In genomic region chr5:94316916-94317838, GRCh38 we compare ENCODE assay signal across 27 cellular contexts.
DNase-seq lines count a peak whose midpoint lies in the region; ATAC-seq and TF ChIP-seq lines count a peak whose summit lies in the region.
"Had no signal": no experiment of that assay in that cellular context is flagged by ENCODE, and none has a peak within 500 bp of the region (broad histone marks: within the 10 kb centered on the region; RNA-seq: fewer than 3 reads in every experiment).

No MANE protein-coding gene starts in this region.

- H4K5ac ChIP-seq in IMR-90 (ENCODE audit: low read depth, low read length) = no peak overlapping the region; the same call in 1 of the 2 replicates

- no TSS peak for BruUV-seq in IMR-90 (replicated peaks; lab: Mats Ljungman, UMichigan)

- no peaks in the 10 kb centered on the region for H3K36me3 Mint-ChIP-seq in activated T-helper 17 cell treated with anti-CD3 and anti-CD28 coated beads, Interleukin-2, amount 50 U/mL, for 72 hours (ENCODE audit: low read depth)
- H3K36me3 Mint-ChIP-seq in HFFc6 (ENCODE audit: low read depth) = no peaks in the 10 kb centered on the region
- H3K36me3 Mint-ChIP-seq: CD14-positive monocyte; mesothelial cell of epicardium; natural killer cell treated with Interleukin-12 subunit alpha and Interleukin-12 subunit beta and Interleukin-15 and Interleukin-18, amount 100 ng/mL, for 72 hours; stimulated activated naive B cell treated with anti-CD40 and anti-IgM and Interleukin-4, amounts not matched to agents 10 μg/mL and 1 μg/mL and 100 μg/mL, for 72 hours had no signal

- H2AK5ac ChIP-seq in IMR-90 (ENCODE audit: low read depth, low read length) = no peak overlapping the region

- ATAC-seq in IMR-90 (ENCODE audit: low read depth) (peak; percentile 61), GM21528 (IDR thresholded peaks at IDR 0.05; ENCODE audit: low FRiP score, unreplicated experiment) (no peak)
- peak; percentile 35 for ATAC-seq in activated T-helper 17 cell treated with anti-CD3 and anti-CD28 coated beads, Interleukin-2, amount 50 U/mL, for 72 hours (replicated peaks)
- ATAC-seq: left cardiac atrium; natural killer cell treated with Interleukin-12 subunit alpha and Interleukin-12 subunit beta and Interleukin-15 and Interleukin-18, amount 100 ng/mL, for 72 hours; sciatic nerve; stimulated activated naive B cell treated with anti-CD40 and anti-IgM and Interleukin-4, amounts not matched to agents 10 μg/mL and 1 μg/mL and 100 μg/mL, for 72 hours had no signal

- no peak overlapping the region for H3K56ac ChIP-seq in IMR-90 (ENCODE audit: extremely low read depth, insufficient read depth, low read length)

- H2BK20ac ChIP-seq in IMR-90 (ENCODE audit: low read depth, low read length) = no peak overlapping the region

- H4K91ac ChIP-seq in IMR-90 (ENCODE audit: insufficient read depth, low read depth, low read length) = no peak overlapping the region

- no peaks in the 10 kb centered on the region for H3K9me3 ChIP-seq in IMR-90 (ENCODE audit: control insufficient read depth, insufficient read depth, low read length)
- H3K9me3 ChIP-seq: SJCRH30, thyroid gland had no signal

- H3K23ac ChIP-seq in IMR-90 (ENCODE audit: low read depth, low read length) = no peak overlapping the region

- no peak overlapping the region for H2BK15ac ChIP-seq in IMR-90 (ENCODE audit: low read depth, low read length)

- no peak overlapping the region for H3K14ac ChIP-seq in IMR-90 (replicated peaks; ENCODE audit: low read depth, low read length)

- H2AFZ ChIP-seq in IMR-90 (replicated peaks; ENCODE audit: low read length, poor library complexity) = no peak overlapping the region

- no peaks in the 10 kb centered on the region for H4K20me1 ChIP-seq in IMR-90 (ENCODE audit: insufficient read depth, low read length)

- POLR2A ChIA-PET in IMR-90 (lab: Charles Lee; ENCODE audit: unreplicated experiment) = no interaction called here

- H3K4me2 ChIP-seq in IMR-90 (ENCODE audit: low read depth, low read length) = peak overlapping the region; percentile 70
- H3K4me2 ChIP-seq: KMS-11 had no signal

- H3K4me3 ChIP-seq in AG10803 (ENCODE audit: low read length) (no peak overlapping the region), IMR-90 (ENCODE audit: insufficient read depth, low read depth, low read length) (no peak overlapping the region), fibroblast of pulmonary artery (replicated peaks; ENCODE audit: low read depth, low read length) (no peak overlapping the region)
- H3K4me3 ChIP-seq: SJCRH30, thyroid gland had no signal

- H3K27ac ChIP-seq in IMR-90 (ENCODE audit: insufficient read depth, low read length) = no peak overlapping the region
- H3K27ac ChIP-seq: KMS-11, SJCRH30, thyroid gland, WERI-Rb-1 had no signal

- no peak overlapping the region for H2BK5ac ChIP-seq in IMR-90 (ENCODE audit: low read depth, low read length, poor library complexity, severe bottlenecking)

- H3K27me3 ChIP-seq in IMR-90 (ENCODE audit: control insufficient read depth, insufficient read depth, low read length) = no peaks in the 10 kb centered on the region
- H3K27me3 ChIP-seq: SJCRH30, thyroid gland had no signal

- H3K4ac ChIP-seq in IMR-90 (ENCODE audit: low read depth, low read length) = no peak overlapping the region

- WGBS in IMR-90 (ENCODE audit: extremely low coverage in 2 of 2, insufficient read length in 1 of 2), 2 experiments = no CpG with 5 or more reads among the region's 6 CpGs

- intact Hi-C loops in IMR-90 (cut with micrococcal nuclease) = no loop called here

- dilution Hi-C loops in IMR-90 (cut with HindIII; ENCODE audit: low sequenced_read_pairs, unreplicated experiment) = no loop called here

- TF ChIP-seq CTCF in AG10803 (conservative IDR thresholded peaks at IDR 0.05; ENCODE audit: low read length) (no peak), IMR-90 (conservative IDR thresholded peaks at IDR 0.05; ENCODE audit: low read depth, low read length) (no peak), fibroblast of pulmonary artery (IDR thresholded peaks at IDR 0.05; ENCODE audit: low read length, missing control alignments) (no peak), HFFc6 (IDR thresholded peaks at IDR 0.05) (no peak)

- in situ Hi-C loops in IMR-90 (cut with MboI; ENCODE audit: low sequenced_read_pairs) = no loop called here

- H2AK9ac ChIP-seq in IMR-90 (replicated peaks; ENCODE audit: low read depth, low read length, poor library complexity) = no peak overlapping the region

- no peaks in the 10 kb centered on the region for H3K36me3 ChIP-seq in IMR-90 (ENCODE audit: control insufficient read depth, insufficient read depth, low read length)
- H3K36me3 ChIP-seq: SJCRH30, thyroid gland, WERI-Rb-1 had no signal

- TF ChIP-seq RAD21 in IMR-90 (IDR thresholded peaks at IDR 0.05; ENCODE audit: low read length) = no peak

- peaks cover 4% of the 10 kb centered on the region for H3K9me1 ChIP-seq in IMR-90 (ENCODE audit: insufficient read depth, low read length)

- H4K8ac ChIP-seq in IMR-90 (ENCODE audit: low read depth in 2 of 2, low read length in 2 of 2) = no peak overlapping the region

- no peak overlapping the region for H3K27ac Mint-ChIP-seq in activated T-helper 17 cell treated with anti-CD3 and anti-CD28 coated beads, Interleukin-2, amount 50 U/mL, for 72 hours
- H3K27ac Mint-ChIP-seq in HFFc6 = no peak overlapping the region
- H3K27ac Mint-ChIP-seq: CD14-positive monocyte; mesothelial cell of epicardium; natural killer cell treated with Interleukin-12 subunit alpha and Interleukin-12 subunit beta and Interleukin-15 and Interleukin-18, amount 100 ng/mL, for 72 hours; stimulated activated naive B cell treated with anti-CD40 and anti-IgM and Interleukin-4, amounts not matched to agents 10 μg/mL and 1 μg/mL and 100 μg/mL, for 72 hours; T-helper 1 cell treated with Interleukin-12 subunit alpha and Interleukin-12 subunit beta and Interleukin-4 antibody, amounts not matched to agents 30 μg/mL and 1 μg/mL, for 36 hours had no signal

- no peak overlapping the region for H3K4me3 Mint-ChIP-seq in activated T-helper 17 cell treated with anti-CD3 and anti-CD28 coated beads, Interleukin-2, amount 50 U/mL, for 72 hours
- H3K4me3 Mint-ChIP-seq in HFFc6 = no peak overlapping the region
- H3K4me3 Mint-ChIP-seq: CD14-positive monocyte; mesothelial cell of epicardium; natural killer cell treated with Interleukin-12 subunit alpha and Interleukin-12 subunit beta and Interleukin-15 and Interleukin-18, amount 100 ng/mL, for 72 hours; stimulated activated naive B cell treated with anti-CD40 and anti-IgM and Interleukin-4, amounts not matched to agents 10 μg/mL and 1 μg/mL and 100 μg/mL, for 72 hours; T-helper 1 cell treated with Interleukin-12 subunit alpha and Interleukin-12 subunit beta and Interleukin-4 antibody, amounts not matched to agents 30 μg/mL and 1 μg/mL, for 36 hours had no signal

- H3K9me3 Mint-ChIP-seq in activated T-helper 17 cell treated with anti-CD3 and anti-CD28 coated beads, Interleukin-2, amount 50 U/mL, for 72 hours = no peaks in the 10 kb centered on the region
- no peaks in the 10 kb centered on the region for H3K9me3 Mint-ChIP-seq in HFFc6
- H3K9me3 Mint-ChIP-seq: CD14-positive monocyte; mesothelial cell of epicardium; natural killer cell treated with Interleukin-12 subunit alpha and Interleukin-12 subunit beta and Interleukin-15 and Interleukin-18, amount 100 ng/mL, for 72 hours; stimulated activated naive B cell treated with anti-CD40 and anti-IgM and Interleukin-4, amounts not matched to agents 10 μg/mL and 1 μg/mL and 100 μg/mL, for 72 hours; T-helper 1 cell treated with Interleukin-12 subunit alpha and Interleukin-12 subunit beta and Interleukin-4 antibody, amounts not matched to agents 30 μg/mL and 1 μg/mL, for 36 hours had no signal

- H3K18ac ChIP-seq in IMR-90 (ENCODE audit: low read depth, low read length) = no peak overlapping the region

- TF ChIP-seq POLR2A in IMR-90 (IDR thresholded peaks at IDR 0.05; ENCODE audit: low read depth, low read length) = no peak

- no peak overlapping the region for H2BK120ac ChIP-seq in IMR-90 (ENCODE audit: low read depth, low read length)

- DNase-seq in AG10803 (ENCODE audit: low read depth) (peak; percentile 3), IMR-90 (peak; percentile 14), fibroblast of pulmonary artery (ENCODE audit: low read depth) (peak; percentile 16), midbrain (lab: John Stamatoyannopoulos, UW) (no peak), HFFc6 (no peak), kidney glomerular epithelial cell (lab: John Stamatoyannopoulos, UW) (no peak)
- DNase-seq: activated CD4-positive, alpha-beta T cell treated with anti-CD3 and anti-CD28 coated beads, Interleukin-2, amount 50 U/mL, for 4 hours; activated gamma-delta T cell; DMS 273 treated with DMSO at 0.1 percent for 48 hours; H7; left cardiac atrium; NCI-H1105; NCI-H526 treated with DMSO at 0.1 percent for 48 hours; posterior cingulate gyrus; SJCRH30; stimulated activated CD4-positive, alpha-beta T cell treated with anti-CD3 and anti-CD28 coated beads, Interleukin-1b, Interleukin-23, amount 100 ng/mL, for 48 hours; stimulated activated naive B cell treated with anti-CD40 and anti-IgM and Interleukin-4, amounts not matched to agents 10 μg/mL and 1 μg/mL and 100 μg/mL, for 72 hours; thyroid gland; WERI-Rb-1 had no signal

- H3K4me1 Mint-ChIP-seq in activated T-helper 17 cell treated with anti-CD3 and anti-CD28 coated beads, Interleukin-2, amount 50 U/mL, for 72 hours = no peaks in the 10 kb centered on the region
- H3K4me1 Mint-ChIP-seq in HFFc6 (ENCODE audit: low read depth) = 0 out of 2 replicates have a peak, but pooled peaks cover 6% of the 10 kb centered on the region
- H3K4me1 Mint-ChIP-seq: CD14-positive monocyte; mesothelial cell of epicardium; stimulated activated naive B cell treated with anti-CD40 and anti-IgM and Interleukin-4, amounts not matched to agents 10 μg/mL and 1 μg/mL and 100 μg/mL, for 72 hours had no signal

- no peak overlapping the region for H3K9ac ChIP-seq in IMR-90 (ENCODE audit: low read depth, low read length)
- H3K9ac ChIP-seq: KMS-11 had no signal

- CTCF ChIA-PET in IMR-90 (lab: Yijun Ruan, JAX) = no interaction called here

- no peaks in the 10 kb centered on the region for H3K79me1 ChIP-seq in IMR-90 (ENCODE audit: low read depth in 1 of 2, low read length in 2 of 2)

- peaks cover 4% of the 10 kb centered on the region for H3K4me1 ChIP-seq in IMR-90 (ENCODE audit: control insufficient read depth, insufficient read depth, low read length)
- H3K4me1 ChIP-seq: thyroid gland had no signal

- no peaks in the 10 kb centered on the region for H3K27me3 Mint-ChIP-seq in activated T-helper 17 cell treated with anti-CD3 and anti-CD28 coated beads, Interleukin-2, amount 50 U/mL, for 72 hours
- no peaks in the 10 kb centered on the region; the same call in 1 of the 2 replicates for H3K27me3 Mint-ChIP-seq in HFFc6 (ENCODE audit: insufficient read depth)
- H3K27me3 Mint-ChIP-seq: natural killer cell treated with Interleukin-12 subunit alpha and Interleukin-12 subunit beta and Interleukin-15 and Interleukin-18, amount 100 ng/mL, for 72 hours; stimulated activated naive B cell treated with anti-CD40 and anti-IgM and Interleukin-4, amounts not matched to agents 10 μg/mL and 1 μg/mL and 100 μg/mL, for 72 hours had no signal

TF ChIP-seq in IMR-90, 13 proteins besides CTCF, POLR2A, EP300 and RAD21 (continues in another document):
- TF ChIP-seq CEBPB (IDR thresholded peaks at IDR 0.05; ENCODE audit: low read depth, low read length) (peak; percentile 55), RCOR1 (IDR thresholded peaks at IDR 0.05; ENCODE audit: insufficient replicate concordance, low read length) (no peak), NFE2L2 (IDR thresholded peaks at IDR 0.05; ENCODE audit: low read depth, low read length) (no peak)

Comparison
In these comparisons a context has a peak if more than half of its experiments do, and no peak if none do; other contexts are left out.
1. DNase-seq: peak in AG10803 (single experiment), IMR-90 (single experiment) and fibroblast of pulmonary artery (single experiment); none in midbrain (single experiment), HFFc6 (single experiment) and kidney glomerular epithelial cell (single experiment).